In the genomic region with DNA sequence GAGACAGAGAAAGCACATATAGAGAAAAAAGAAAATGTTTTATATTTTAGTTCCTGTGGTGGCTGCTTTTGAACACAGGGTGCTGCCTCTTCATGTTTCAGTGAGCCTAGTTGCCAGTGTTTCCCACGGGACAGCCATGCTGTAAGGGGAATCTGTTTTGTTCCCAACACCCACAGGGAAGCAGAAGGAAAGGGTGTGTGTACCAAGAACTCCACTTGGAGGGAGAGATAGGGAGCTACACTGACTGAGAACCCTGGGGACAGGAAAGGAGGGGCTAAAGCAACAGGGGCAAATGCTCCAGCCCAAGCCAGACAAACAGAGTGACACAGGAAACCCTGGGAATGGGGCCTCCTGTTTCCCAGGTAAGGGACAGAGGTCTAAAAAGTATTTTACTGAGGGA, we compare ENCODE assay signal across 27 cellular contexts. TPM values are rescaled to one million over a fixed set of nuclear protein-coding genes. Genes with fewer than 3 reads are reported as not detected.
"Had no signal": no experiment of that assay in that cellular context is flagged by ENCODE, and none has a peak within 500 bp of the region (broad histone marks: within the 10 kb centered on the region; RNA-seq: fewer than 3 reads in every experiment).

No MANE protein-coding gene starts in this region.

- H3K4me1 Mint-ChIP-seq: activated T-helper 17 cell treated with anti-CD3 and anti-CD28 coated beads, Interleukin-2, amount 50 U/mL, for 72 hours; immature natural killer cell; nephron; stimulated activated naive CD8-positive, alpha-beta T cell treated with anti-CD3 and anti-CD28 coated beads, Interleukin-15, amount 100 ng/mL, for 72 hours had no signal

- DNase-seq: activated CD4-positive, alpha-beta T cell treated with anti-CD3 and anti-CD28 coated beads for 48 hours; activated CD4-positive, alpha-beta T cell treated with anti-CD3 and anti-CD28 coated beads, Interleukin-2, amount 50 U/mL, for 48 hours; activated CD8-positive, alpha-beta memory T cell treated with anti-CD3 and anti-CD28 coated beads, Interleukin-2, amount 50 U/mL, for 48 hours; activated gamma-delta T cell treated with Interleukin-2 at 50 U/mL for 16 hours; activated naive CD4-positive, alpha-beta T cell treated with anti-CD3 and anti-CD28 coated beads, Interleukin-2, amount 50 U/mL, for 16 hours; activated T-cell treated with anti-CD3 and anti-CD28 coated beads, Interleukin-2, amount 50 U/mL, for 24 hours; amniotic stem cell; brain microvascular endothelial cell; cortex of kidney; immature natural killer cell; left lung; pancreas; retina; stimulated activated CD4-positive, alpha-beta T cell treated with anti-CD3 and anti-CD28 coated beads, Interleukin-1b, Interleukin-23, amount 100 ng/mL, for 48 hours; stimulated activated CD4-positive, alpha-beta T cell treated with anti-CD3 and anti-CD28 coated beads, Interleukin-4, amount 100 ng/mL, for 4 hours; stimulated activated CD8-positive, alpha-beta memory T cell treated with anti-CD3 and anti-CD28 coated beads, Interleukin-4, amount 100 ng/mL, for 48 hours; stimulated activated naive CD8-positive, alpha-beta T cell treated with anti-CD3 and anti-CD28 coated beads, Interleukin-15, amount 100 ng/mL, for 72 hours; T-helper 1 cell had no signal

- H3K4me3 Mint-ChIP-seq: activated T-cell treated with anti-CD3 and anti-CD28 coated beads, Interleukin-2, amount 50 U/mL, for 24 hours; activated T-helper 17 cell treated with anti-CD3 and anti-CD28 coated beads, Interleukin-2, amount 50 U/mL, for 72 hours; immature natural killer cell; nephron; stimulated activated memory B cell treated with anti-CD40 and anti-IgM and Interleukin-4, amounts not matched to agents 10 μg/mL and 1 μg/mL and 100 μg/mL, for 72 hours; stimulated activated naive CD8-positive, alpha-beta T cell treated with anti-CD3 and anti-CD28 coated beads, Interleukin-15, amount 100 ng/mL, for 72 hours; T-helper 2 cell treated with Interferon-gamma antibody and Interleukin-4, amounts not matched to agents 5 μg/mL and 100 μg/mL, for 36 hours; type B pancreatic cell had no signal

- ATAC-seq: activated T-helper 17 cell treated with anti-CD3 and anti-CD28 coated beads, Interleukin-2, amount 50 U/mL, for 72 hours; gastroesophageal sphincter; left lung; pancreas; stimulated activated memory B cell treated with anti-CD40 and anti-IgM and Interleukin-4, amounts not matched to agents 10 μg/mL and 1 μg/mL and 100 μg/mL, for 72 hours; stimulated activated naive CD8-positive, alpha-beta T cell treated with anti-CD3 and anti-CD28 coated beads, Interleukin-15, amount 100 ng/mL, for 72 hours had no signal

- H3K36me3 Mint-ChIP-seq: immature natural killer cell; stimulated activated memory B cell treated with anti-CD40 and anti-IgM and Interleukin-4, amounts not matched to agents 10 μg/mL and 1 μg/mL and 100 μg/mL, for 72 hours; type B pancreatic cell had no signal

- H3K27ac Mint-ChIP-seq: activated T-cell treated with anti-CD3 and anti-CD28 coated beads, Interleukin-2, amount 50 U/mL, for 24 hours; activated T-helper 17 cell treated with anti-CD3 and anti-CD28 coated beads, Interleukin-2, amount 50 U/mL, for 72 hours; immature natural killer cell; nephron; stimulated activated memory B cell treated with anti-CD40 and anti-IgM and Interleukin-4, amounts not matched to agents 10 μg/mL and 1 μg/mL and 100 μg/mL, for 72 hours; T-helper 2 cell treated with Interferon-gamma antibody and Interleukin-4, amounts not matched to agents 5 μg/mL and 100 μg/mL, for 36 hours; type B pancreatic cell had no signal

- H3K9me3 Mint-ChIP-seq: activated T-cell treated with anti-CD3 and anti-CD28 coated beads, Interleukin-2, amount 50 U/mL, for 24 hours; activated T-helper 17 cell treated with anti-CD3 and anti-CD28 coated beads, Interleukin-2, amount 50 U/mL, for 72 hours; immature natural killer cell; nephron; stimulated activated memory B cell treated with anti-CD40 and anti-IgM and Interleukin-4, amounts not matched to agents 10 μg/mL and 1 μg/mL and 100 μg/mL, for 72 hours; stimulated activated naive CD8-positive, alpha-beta T cell treated with anti-CD3 and anti-CD28 coated beads, Interleukin-15, amount 100 ng/mL, for 72 hours; T-helper 2 cell treated with Interferon-gamma antibody and Interleukin-4, amounts not matched to agents 5 μg/mL and 100 μg/mL, for 36 hours; type B pancreatic cell had no signal

- H3K27me3 Mint-ChIP-seq: activated T-cell treated with anti-CD3 and anti-CD28 coated beads, Interleukin-2, amount 50 U/mL, for 24 hours; type B pancreatic cell had no signal

RNA-seq across cellular contexts. Expression of a gene that starts 40.2 kb away (rescaled TPM):
- total RNA-seq: chondrocyte, fibroblast of lung, smooth muscle cell had no signal
